Comparison of ENCODE assay signal across 18 cellular contexts in the genomic region with DNA sequence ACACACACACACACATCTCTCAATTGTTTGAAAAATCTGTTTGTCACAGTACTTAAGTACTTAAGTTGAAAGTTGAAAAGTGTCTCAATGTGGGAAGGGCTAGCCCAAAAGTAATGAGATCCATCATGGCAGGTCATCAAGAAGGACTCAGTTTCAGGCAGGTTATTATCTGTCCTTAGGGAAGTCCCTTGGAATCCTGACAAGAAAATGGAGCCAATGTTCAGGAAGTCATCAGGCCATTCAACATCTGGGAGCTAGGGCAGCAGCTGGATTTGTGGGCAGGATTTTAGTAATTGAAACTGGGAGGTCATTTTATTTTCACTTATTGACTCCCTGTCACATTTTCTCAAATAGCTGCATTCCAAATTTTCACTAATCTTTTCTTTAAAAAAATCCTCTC. TPM values are rescaled to one million over a fixed set of nuclear protein-coding genes. Genes with fewer than 3 reads are reported as not detected.
DNase-seq lines count a peak whose midpoint lies in the region; ATAC-seq and TF ChIP-seq lines count a peak whose summit lies in the region.
"Had no signal": no experiment of that assay in that cellular context is flagged by ENCODE, and none has a peak within 500 bp of the region (broad histone marks: within the 10 kb centered on the region; RNA-seq: fewer than 3 reads in every experiment).

No MANE protein-coding gene starts in this region.

- TF ChIP-seq CTCF in brain microvascular endothelial cell (IDR thresholded peaks at IDR 0.05; ENCODE audit: low read depth, low read length, missing control alignments) (no peak), heart left ventricle (IDR thresholded peaks at IDR 0.05) (no peak)

- H3K27ac ChIP-seq in brain microvascular endothelial cell (peak overlapping the region; percentile 81), heart left ventricle (peak overlapping the region in 8 of 12 donors; percentile 4 to 72 (median 66)), rectal smooth muscle tissue (ENCODE audit: low read depth, low read length) (peak overlapping the region; percentile 4)
- H3K27ac ChIP-seq: vagina had no signal

- in situ Hi-C loops in brain microvascular endothelial cell (cut with HindIII; ENCODE audit: low pct_ligation_motif_present, low sequenced_read_pairs) = no loop called here

- TF ChIP-seq POLR2A in heart left ventricle (IDR thresholded peaks at IDR 0.05) = no peak

- H3K4me3 ChIP-seq in brain microvascular endothelial cell (ENCODE audit: low read depth, low read length) = no peak overlapping the region
- no peak overlapping the region for H3K4me3 ChIP-seq in heart left ventricle
- no peak overlapping the region for H3K4me3 ChIP-seq in rectal smooth muscle tissue (ENCODE audit: low read length)
- H3K4me3 ChIP-seq: vagina had no signal

- no peaks in the 10 kb centered on the region for H3K9me3 ChIP-seq in heart left ventricle
- H3K9me3 ChIP-seq: vagina had no signal

- H3K4me1 ChIP-seq in heart left ventricle (peaks cover 0 to 20% (median 4%) of the 10 kb centered on the region in 12 donors), rectal smooth muscle tissue (ENCODE audit: control insufficient read depth, insufficient read depth, low read length) (peaks cover 3% of the 10 kb centered on the region)
- H3K4me1 ChIP-seq: vagina had no signal

- intact Hi-C loops in heart left ventricle (cut with DNase I) = no loop called here

- peak; percentile 56 to 81 (median 68) for ATAC-seq in heart left ventricle

- no peak overlapping the region for H3K9ac ChIP-seq in rectal smooth muscle tissue (ENCODE audit: low read length)

- H3K36me3 ChIP-seq in brain microvascular endothelial cell (replicated peaks) (no peaks in the 10 kb centered on the region), heart left ventricle (peaks cover 0 to 36% (median 6%) of the 10 kb centered on the region in 9 donors), rectal smooth muscle tissue (ENCODE audit: control insufficient read depth, insufficient read depth, low read length) (no peaks in the 10 kb centered on the region)
- H3K36me3 ChIP-seq: vagina had no signal

- DNase-seq in Daoy (ENCODE audit: low read depth) (peak; percentile 24), brain microvascular endothelial cell (no peak), heart left ventricle (peak in 3 of 5 donors; percentile 26 to 48 (median 37)), dermis blood vessel endothelial cell (no peak), DMS53 treated with DMSO at 0.1 percent for 48 hours (lab: John Stamatoyannopoulos, UW; ENCODE audit: unreplicated experiment) (no peak)
- DNase-seq in activated naive CD4-positive, alpha-beta T cell (lab: John Stamatoyannopoulos, UW) = no peak
- DNase-seq in activated CD4-positive, CD25-positive, alpha-beta regulatory T cell (lab: John Stamatoyannopoulos, UW) = no peak
- DNase-seq: activated naive CD8-positive, alpha-beta T cell treated with anti-CD3 and anti-CD28 coated beads for 36 hours; activated T-cell treated with anti-CD3 and anti-CD28 coated beads, Interleukin-2, amount 50 U/mL, for 48 hours; central memory CD4-positive, alpha-beta T cell; glutamatergic neuron; NCI-H1417; NK-92 treated with Interleukin-12 subunit alpha and Interleukin-12 subunit beta, amount 100 ng/mL, for 24 hours; SIG-M5; stimulated activated CD4-positive, alpha-beta T cell treated with anti-CD3 and anti-CD28 coated beads, Interleukin-12 subunit alpha, Interleukin-12 subunit beta, amount 100 ng/mL, for 4 hours; stimulated activated naive CD4-positive, alpha-beta T cell treated with Interleukin-2 at 50 U/mL for 16 hours had no signal

- H3K27me3 ChIP-seq in brain microvascular endothelial cell (replicated peaks) (no peaks in the 10 kb centered on the region), heart left ventricle (no peaks in the 10 kb centered on the region), rectal smooth muscle tissue (ENCODE audit: control insufficient read depth, insufficient read depth, low read length) (no peaks in the 10 kb centered on the region)
- H3K27me3 ChIP-seq: vagina had no signal

RNA-seq across cellular contexts. Expression of a gene that starts 56.1 kb away (rescaled TPM):
- total RNA-seq in Daoy (2014; rRNA removed; shearing (Covaris generic)) = 22.0 and 25.3 TPM in 2 replicates
- total RNA-seq in heart left ventricle = 100 to 1,000 TPM in 7 of 9 donors, 10 to 100 TPM in 2; 64.6 to 165 (median 129) TPM
- 10 to 100 TPM; 54.1 to 71.5 TPM for polyA plus RNA-seq in heart left ventricle
- 40.0 and 67.5 TPM in 2 replicates for total RNA-seq in dermis blood vessel endothelial cell
- total RNA-seq: activated naive CD8-positive, alpha-beta T cell treated with anti-CD3 and anti-CD28 coated beads for 36 hours had no signal

Comparison
In these comparisons a context has a peak if more than half of its experiments do, and no peak if none do; other contexts are left out.
1. DNase-seq: peak in Daoy (single experiment) and heart left ventricle (3 of 5); none in brain microvascular endothelial cell (single experiment), activated naive CD4-positive, alpha-beta T cell (0 of 4), dermis blood vessel endothelial cell (single experiment), activated CD4-positive, CD25-positive, alpha-beta regulatory T cell (0 of 4) and DMS53 treated with DMSO at 0.1 percent for 48 hours (single experiment).
2. H3K27ac ChIP-seq: peak in every context shown above with its lines; median percentile 81 in brain microvascular endothelial cell; 66 in heart left ventricle; 4 in rectal smooth muscle tissue.